26 cellular contexts compared by ENCODE assay signal in the genomic region with DNA sequence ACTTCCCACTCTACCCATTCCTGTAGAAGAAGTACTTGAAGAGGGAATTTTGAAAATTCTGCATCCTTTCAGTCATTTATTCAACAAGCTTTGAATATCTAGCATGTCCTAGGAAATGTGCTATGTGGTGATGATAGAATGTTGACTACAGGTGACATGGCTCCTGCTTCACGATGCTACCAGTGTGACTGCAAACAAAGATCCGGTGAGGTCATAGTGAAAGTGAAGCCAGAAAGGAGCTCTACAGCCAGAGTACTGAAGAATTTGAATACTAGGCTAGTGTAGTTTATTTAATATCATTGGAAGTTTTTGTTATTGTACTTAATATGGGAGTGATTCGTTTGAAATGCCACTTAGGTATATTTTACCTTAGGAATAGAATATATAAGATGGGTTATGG.
DNase-seq lines count a peak whose midpoint lies in the region; ATAC-seq lines count a peak whose summit lies in the region.
"Had no signal": no experiment of that assay in that cellular context is flagged by ENCODE, and none has a peak within 500 bp of the region (broad histone marks: within the 10 kb centered on the region; RNA-seq: fewer than 3 reads in every experiment).

No MANE protein-coding gene starts in this region.

- H3K27me3 Mint-ChIP-seq in naive thymus-derived CD8-positive, alpha-beta T cell = no peaks in the 10 kb centered on the region
- H3K27me3 Mint-ChIP-seq: activated CD4-positive, alpha-beta T cell treated with anti-CD3 and anti-CD28 coated beads, Interleukin-2, amount 10 ng/mL, durations not matched to agents 24 days and 14 days; activated naive CD8-positive, alpha-beta T cell treated with anti-CD3 and anti-CD28 coated beads, Interleukin-2, amount 50 U/mL, for 24 hours; natural killer cell treated with Interleukin-12 subunit alpha and Interleukin-12 subunit beta and Interleukin-15 and Interleukin-18, amount 100 ng/mL, for 72 hours had no signal

- intact Hi-C loops in left colon (cut with DNase I, micrococcal nuclease) = no loop called here

- DNase-seq in left colon (peak in 1 of 2 donors; percentile 32), NCI-H2081 (lab: John Stamatoyannopoulos, UW) (no peak), DMS 273 (lab: John Stamatoyannopoulos, UW; ENCODE audit: unreplicated experiment) (no peak)
- no peak for DNase-seq in naive thymus-derived CD8-positive, alpha-beta T cell
- DNase-seq: activated CD4-positive, alpha-beta T cell treated with anti-CD3 and anti-CD28 coated beads, Interleukin-2, amount 10 ng/mL, durations not matched to agents 24 days and 14 days; activated CD8-positive, alpha-beta memory T cell treated with anti-CD3 and anti-CD28 coated beads, Interleukin-2, amount 50 U/mL, for 48 hours; activated effector memory CD4-positive, alpha-beta T cell treated with Interleukin-2 at 50 U/mL for 16 hours; activated naive CD8-positive, alpha-beta T cell treated with anti-CD3 and anti-CD28 coated beads, Interleukin-2, amount 50 U/mL, for 24 hours; brain microvascular endothelial cell; CD4-positive, CD25-positive, alpha-beta regulatory T cell; DMS 273 treated with DMSO at 0.1 percent for 48 hours; endodermal cell; GDM1; Karpas-422; mesendoderm; NCI-H1105 treated with DMSO at 0.1 percent for 48 hours; NCI-H526; pancreas; PC-3; right cardiac atrium; SIG-M5 had no signal

- H3K27ac Mint-ChIP-seq in naive thymus-derived CD8-positive, alpha-beta T cell = no peak overlapping the region
- H3K27ac Mint-ChIP-seq: activated CD4-positive, alpha-beta T cell treated with anti-CD3 and anti-CD28 coated beads, Interleukin-2, amount 10 ng/mL, durations not matched to agents 24 days and 14 days; activated naive CD8-positive, alpha-beta T cell treated with anti-CD3 and anti-CD28 coated beads, Interleukin-2, amount 50 U/mL, for 24 hours; CD4-positive, CD25-positive, alpha-beta regulatory T cell; endodermal cell; natural killer cell treated with Interleukin-12 subunit alpha and Interleukin-12 subunit beta and Interleukin-15 and Interleukin-18, amount 100 ng/mL, for 72 hours had no signal

- ATAC-seq in GM18867 (IDR thresholded peaks at IDR 0.05; ENCODE audit: unreplicated experiment) (peak; percentile 83), GM21717 (IDR thresholded peaks at IDR 0.05; ENCODE audit: unreplicated experiment) (peak; percentile 88), HG03378 (IDR thresholded peaks at IDR 0.05; ENCODE audit: unreplicated experiment) (peak; percentile 69), left colon (peak; percentile 53), HG03039 (IDR thresholded peaks at IDR 0.05; ENCODE audit: unreplicated experiment) (no peak)
- ATAC-seq in naive thymus-derived CD8-positive, alpha-beta T cell = no peak
- ATAC-seq: activated naive CD8-positive, alpha-beta T cell treated with anti-CD3 and anti-CD28 coated beads, Interleukin-2, amount 50 U/mL, for 24 hours; natural killer cell treated with Interleukin-12 subunit alpha and Interleukin-12 subunit beta and Interleukin-15 and Interleukin-18, amount 100 ng/mL, for 72 hours; pancreas; PC-3; right cardiac atrium had no signal

- POLR2A ChIA-PET in naive thymus-derived CD8-positive, alpha-beta T cell (lab: Charles Lee) = no interaction called here

- no peaks in the 10 kb centered on the region for H3K9me3 Mint-ChIP-seq in naive thymus-derived CD8-positive, alpha-beta T cell
- H3K9me3 Mint-ChIP-seq: activated CD4-positive, alpha-beta T cell treated with anti-CD3 and anti-CD28 coated beads, Interleukin-2, amount 10 ng/mL, durations not matched to agents 24 days and 14 days; activated naive CD8-positive, alpha-beta T cell treated with anti-CD3 and anti-CD28 coated beads, Interleukin-2, amount 50 U/mL, for 24 hours; CD4-positive, CD25-positive, alpha-beta regulatory T cell; endodermal cell; natural killer cell treated with Interleukin-12 subunit alpha and Interleukin-12 subunit beta and Interleukin-15 and Interleukin-18, amount 100 ng/mL, for 72 hours had no signal

- no peak overlapping the region for H3K4me3 Mint-ChIP-seq in naive thymus-derived CD8-positive, alpha-beta T cell
- H3K4me3 Mint-ChIP-seq: activated CD4-positive, alpha-beta T cell treated with anti-CD3 and anti-CD28 coated beads, Interleukin-2, amount 10 ng/mL, durations not matched to agents 24 days and 14 days; activated naive CD8-positive, alpha-beta T cell treated with anti-CD3 and anti-CD28 coated beads, Interleukin-2, amount 50 U/mL, for 24 hours; CD4-positive, CD25-positive, alpha-beta regulatory T cell; endodermal cell; natural killer cell treated with Interleukin-12 subunit alpha and Interleukin-12 subunit beta and Interleukin-15 and Interleukin-18, amount 100 ng/mL, for 72 hours had no signal

- H3K36me3 Mint-ChIP-seq in naive thymus-derived CD8-positive, alpha-beta T cell = no peaks in the 10 kb centered on the region
- H3K36me3 Mint-ChIP-seq: CD4-positive, CD25-positive, alpha-beta regulatory T cell; natural killer cell treated with Interleukin-12 subunit alpha and Interleukin-12 subunit beta and Interleukin-15 and Interleukin-18, amount 100 ng/mL, for 72 hours had no signal

- H3K4me1 Mint-ChIP-seq in naive thymus-derived CD8-positive, alpha-beta T cell = no peaks in the 10 kb centered on the region
- H3K4me1 Mint-ChIP-seq: activated CD4-positive, alpha-beta T cell treated with anti-CD3 and anti-CD28 coated beads, Interleukin-2, amount 10 ng/mL, durations not matched to agents 24 days and 14 days; activated naive CD8-positive, alpha-beta T cell treated with anti-CD3 and anti-CD28 coated beads, Interleukin-2, amount 50 U/mL, for 24 hours; CD4-positive, CD25-positive, alpha-beta regulatory T cell had no signal

Comparison
In these comparisons a context has a peak if more than half of its experiments do, and no peak if none do; other contexts are left out.
1. ATAC-seq: peak in GM18867 (single experiment), GM21717 (single experiment), HG03378 (single experiment) and left colon (single experiment); none in HG03039 (single experiment) and naive thymus-derived CD8-positive, alpha-beta T cell (0 of 2).